In the genomic region with DNA sequence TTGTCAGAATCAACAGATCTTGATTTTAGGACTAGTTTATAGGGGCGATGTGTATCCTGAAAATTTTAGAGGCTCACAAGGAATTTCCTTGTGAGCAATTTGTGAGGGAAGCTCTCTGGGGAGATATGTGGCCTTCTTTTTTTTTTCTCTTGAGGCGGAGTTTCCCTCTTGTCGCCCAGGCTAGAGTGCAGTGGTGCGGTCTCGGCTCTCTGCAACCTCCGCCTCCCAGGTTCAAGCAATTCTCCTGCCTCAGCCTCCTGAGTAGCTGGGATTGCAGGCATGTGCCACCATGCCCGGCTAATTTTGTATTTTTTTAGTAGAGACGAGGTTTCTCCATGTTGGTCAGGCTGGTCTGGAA, we compare ENCODE assay signal across 8 cellular contexts. TPM values are rescaled to one million over a fixed set of nuclear protein-coding genes. Genes with fewer than 3 reads are reported as not detected.
DNase-seq lines count a peak whose midpoint lies in the region; ATAC-seq and TF ChIP-seq lines count a peak whose summit lies in the region.
"Not testable (repeated sequence)": the region's sequence is repeated elsewhere in the genome, so short reads cannot be mapped to it uniquely, and the experiment has no call there.

No MANE protein-coding gene starts in this region.

- in situ Hi-C loops in GM23248 (cut with MboI) = not testable (repeated sequence)

- H3K4me1 Mint-ChIP-seq in WTC11 = peaks cover 14% of the 10 kb centered on the region
- H3K4me1 Mint-ChIP-seq in activated naive CD8-positive, alpha-beta T cell (ENCODE audit: low read depth) = peaks cover 21% of the 10 kb centered on the region
- H3K4me1 Mint-ChIP-seq in endodermal cell = not testable (repeated sequence)

- H3K4me1 ChIP-seq in GM23248 (ENCODE audit: insufficient read depth); endodermal cell (ENCODE audit: control insufficient read depth, insufficient read depth, low read length); mesodermal cell (ENCODE audit: control insufficient read depth, insufficient read depth, low read length, poor library complexity, severe bottlenecking): not testable (repeated sequence)
- H3K4me1 ChIP-seq in smooth muscle cell (ENCODE audit: low read depth) = peaks cover 13% of the 10 kb centered on the region

- TF ChIP-seq POLR2A in NB4 (IDR thresholded peaks at IDR 0.05; ENCODE audit: extremely low read depth, insufficient read length) = not testable (repeated sequence)

- H4K20me1 ChIP-seq in GM23248 (ENCODE audit: insufficient read depth); smooth muscle cell (ENCODE audit: low read depth): not testable (repeated sequence)

- peak overlapping the region; percentile 90 for H3K4me2 ChIP-seq in GM23248 (ENCODE audit: unreplicated experiment)
- H3K4me2 ChIP-seq in smooth muscle cell = peak overlapping the region; percentile 92

- not testable (repeated sequence) for H3K27ac ChIP-seq in GM23248; endodermal cell (ENCODE audit: low read depth, low read length); mesodermal cell (ENCODE audit: low read depth, low read length, severe bottlenecking); smooth muscle cell (ENCODE audit: low read depth)

- peak overlapping the region; percentile 97 for H3K9ac ChIP-seq in GM23248
- H3K9ac ChIP-seq in endodermal cell (ENCODE audit: extremely low read depth, low read length, poor library complexity, severe bottlenecking); smooth muscle cell (ENCODE audit: low read depth): not testable (repeated sequence)

- H3K27me3 ChIP-seq in GM23248 (replicated peaks; ENCODE audit: insufficient read depth); endodermal cell (ENCODE audit: control insufficient read depth, insufficient read depth, low read length, poor library complexity, severe bottlenecking); smooth muscle cell (ENCODE audit: low read depth): not testable (repeated sequence)

- H2AFZ ChIP-seq in GM23248; smooth muscle cell (ENCODE audit: low read depth): not testable (repeated sequence)

- H3K9me3 ChIP-seq in GM23248 (ENCODE audit: low read depth); endodermal cell (ENCODE audit: control insufficient read depth, low read length); mesodermal cell (ENCODE audit: control insufficient read depth, low read length); smooth muscle cell (replicated peaks; ENCODE audit: low read depth): not testable (repeated sequence)

- peaks cover 56% of the 10 kb centered on the region for H3K79me2 ChIP-seq in GM23248 (ENCODE audit: insufficient read depth)
- H3K79me2 ChIP-seq in smooth muscle cell (ENCODE audit: low read depth) = peaks cover 47% of the 10 kb centered on the region

- H3K4me3 ChIP-seq in AG09309 (ENCODE audit: control insufficient read depth, low read depth, low read length) = peak overlapping the region; percentile 96
- peak overlapping the region; percentile 98 for H3K4me3 ChIP-seq in GM23248
- peak overlapping the region; percentile 80 for H3K4me3 ChIP-seq in NB4 (ENCODE audit: low read depth, low read length)
- H3K4me3 ChIP-seq in endodermal cell (ENCODE audit: low read length) = peak overlapping the region; percentile 98
- peak overlapping the region; percentile 95 for H3K4me3 ChIP-seq in mesodermal cell (ENCODE audit: extremely low read depth, insufficient read depth, low read length, poor library complexity, severe bottlenecking)
- peak overlapping the region; percentile 81 for H3K4me3 ChIP-seq in smooth muscle cell

- not testable (repeated sequence) for TF ChIP-seq CTCF in AG09309 (IDR thresholded peaks at IDR 0.05; ENCODE audit: control insufficient read depth, insufficient read depth, low read depth, low read length, missing control alignments); NB4 (IDR thresholded peaks at IDR 0.05; ENCODE audit: low read depth, low read length); WTC11 (IDR thresholded peaks at IDR 0.05); endodermal cell (conservative IDR thresholded peaks at IDR 0.05); smooth muscle cell (IDR thresholded peaks at IDR 0.05; ENCODE audit: borderline replicate concordance, insufficient read depth, poor library complexity, severe bottlenecking)

- whole genome bisulfite sequencing in GM23248 (ENCODE audit: low coverage in 1 of 2, low lambda C conversion rate in 2 of 2, missing lambda C conversion rate in 2 of 2), 2 experiments = 59 to 68% methylated on average over 8 of the region's 8 CpGs
- WGBS in endodermal cell (ENCODE audit: insufficient coverage in 1 of 2, insufficient read length in 1 of 2), 2 experiments = 93 to 100% methylated on average over 3 to 8 of the region's 8 CpGs
- 89 to 99% methylated on average over 5 to 7 of the region's 8 CpGs for WGBS in mesodermal cell (ENCODE audit: insufficient coverage in 2 of 2), 2 experiments
- 91% methylated on average over 8 of the region's 8 CpGs for WGBS in smooth muscle cell (ENCODE audit: low lambda C conversion rate)

- H3F3A ChIP-seq in GM23248 (ENCODE audit: insufficient read depth); smooth muscle cell (ENCODE audit: low read depth): not testable (repeated sequence)

- POLR2A ChIA-PET in WTC11 (lab: Charles Lee) = interaction anchor here (0.6 to 1.9 kb wide), 2 partner anchors 11 to 93 kb away, joined by 3 to 5 read pairs; no protein-coding TSS in a partner anchor

- not testable (repeated sequence) for ATAC-seq in WTC11

- not testable (repeated sequence) for H3K27me3 Mint-ChIP-seq in WTC11 (ENCODE audit: low read depth); activated naive CD8-positive, alpha-beta T cell; endodermal cell (ENCODE audit: insufficient read depth)

- H3K36me3 Mint-ChIP-seq in WTC11 (peaks cover 30% of the 10 kb centered on the region), endodermal cell (ENCODE audit: low read depth) (peaks cover 27% of the 10 kb centered on the region)
- H3K36me3 Mint-ChIP-seq in activated naive CD8-positive, alpha-beta T cell = not testable (repeated sequence)

- H3K9me3 Mint-ChIP-seq in WTC11; activated naive CD8-positive, alpha-beta T cell (ENCODE audit: low read depth); endodermal cell: not testable (repeated sequence)

- H3K9me2 ChIP-seq in GM23248 (ENCODE audit: insufficient read depth) = not testable (repeated sequence)

- H3K4me3 Mint-ChIP-seq in WTC11 (peak overlapping the region; percentile 92), endodermal cell (peak overlapping the region; percentile 94)
- peak overlapping the region; percentile 99 for H3K4me3 Mint-ChIP-seq in activated naive CD8-positive, alpha-beta T cell

- H3K27ac Mint-ChIP-seq in WTC11 (peak overlapping the region; percentile 19; the same call in 1 of the 2 replicates), endodermal cell (peak overlapping the region; percentile 75)
- H3K27ac Mint-ChIP-seq in activated naive CD8-positive, alpha-beta T cell = peak overlapping the region; percentile 99

- not testable (repeated sequence) for DNase-seq in AG09309 (ENCODE audit: low read depth); GM23248; NB4 (ENCODE audit: low read depth); WTC11 (ENCODE audit: low spot score); endodermal cell; smooth muscle cell (lab: John Stamatoyannopoulos, UW; ENCODE audit: unreplicated experiment)

- CTCF ChIA-PET in WTC11 (lab: Charles Lee) = interaction anchor here (0.6 to 2.6 kb wide), 3 partner anchors 33 to 93 kb away, joined by 4 to 23 read pairs (median 11); no protein-coding TSS in a partner anchor

- H3K36me3 ChIP-seq in GM23248 (ENCODE audit: low read depth) = peaks cover 20% of the 10 kb centered on the region
- peaks cover 33% of the 10 kb centered on the region for H3K36me3 ChIP-seq in endodermal cell (ENCODE audit: control insufficient read depth, insufficient read depth, low read length)
- H3K36me3 ChIP-seq in mesodermal cell (ENCODE audit: control insufficient read depth, insufficient read depth, low read length) = peaks cover 37% of the 10 kb centered on the region
- H3K36me3 ChIP-seq in smooth muscle cell (ENCODE audit: low read depth) = not testable (repeated sequence)

RNA-seq across cellular contexts. Expression of a gene that starts 1.6 kb away (rescaled TPM):
- 13.4 and 26.2 TPM in 2 replicates for total RNA-seq in GM23248 (2014; rRNA removed; shearing (Covaris generic))
- 31.4 and 44.0 TPM in 2 replicates for polyA plus RNA-seq in GM23248 (2016; fragmentation: Nextera tagmentation; extraction: Ambion mirVana)
- 89.7 to 109 TPM (median 95.1 TPM) in 3 replicates for total RNA-seq in WTC11 (2021)
- total RNA-seq in endodermal cell = 100 to 1,000 TPM; 105 to 117 TPM
- polyA plus RNA-seq in endodermal cell (2013, experiment 1 of 2) = 61.6 TPM
- polyA plus RNA-seq in endodermal cell (2013, experiment 2 of 2) = 57.0 TPM
- 56.8 TPM for polyA plus RNA-seq in mesodermal cell (2013, experiment 1 of 2)
- polyA plus RNA-seq in mesodermal cell (2013, experiment 2 of 2) = 51.3 TPM
- 24.0 and 29.2 TPM in 2 replicates for total RNA-seq in smooth muscle cell
- 43.2 and 48.0 TPM in 2 replicates for polyA plus RNA-seq in smooth muscle cell

RNA-seq across cellular contexts. Expression of a gene that starts 24.3 kb away (rescaled TPM):
- 70.8 and 86.5 TPM in 2 replicates for total RNA-seq in GM23248 (2014; rRNA removed; shearing (Covaris generic))
- polyA plus RNA-seq in GM23248 (2016; fragmentation: Nextera tagmentation; extraction: Ambion mirVana) (465 and 472 TPM in 2 replicates), smooth muscle cell (416 and 419 TPM in 2 replicates)
- total RNA-seq in WTC11 (2021) (650 to 764 TPM (median 757 TPM) in 3 replicates), endodermal cell (100 to 1,000 TPM; 586 to 714 TPM), smooth muscle cell (104 and 111 TPM in 2 replicates)
- polyA plus RNA-seq in endodermal cell (2013, experiment 1 of 2) = 640 TPM
- 584 TPM for polyA plus RNA-seq in endodermal cell (2013, experiment 2 of 2)
- 545 TPM for polyA plus RNA-seq in mesodermal cell (2013, experiment 1 of 2)
- polyA plus RNA-seq in mesodermal cell (2013, experiment 2 of 2) = 540 TPM

RNA-seq across cellular contexts. Expression of a gene that starts 52.7 kb away (rescaled TPM):
- 54.0 and 59.8 TPM in 2 replicates for total RNA-seq in GM23248 (2014; rRNA removed; shearing (Covaris generic))
- polyA plus RNA-seq in GM23248 (2016; fragmentation: Nextera tagmentation; extraction: Ambion mirVana) = 199 TPM in 2 replicates
- total RNA-seq in WTC11 (2021) = 289 to 341 TPM (median 300 TPM) in 3 replicates
- 100 to 1,000 TPM; 148 to 156 TPM for total RNA-seq in endodermal cell
- polyA plus RNA-seq in endodermal cell (2013, experiment 1 of 2) = 352 TPM
- 339 TPM for polyA plus RNA-seq in endodermal cell (2013, experiment 2 of 2)
- polyA plus RNA-seq in mesodermal cell (2013, experiment 1 of 2) = 232 TPM
- 214 TPM for polyA plus RNA-seq in mesodermal cell (2013, experiment 2 of 2)
- total RNA-seq in smooth muscle cell = 103 and 141 TPM in 2 replicates
- 240 and 288 TPM in 2 replicates for polyA plus RNA-seq in smooth muscle cell

RNA-seq across cellular contexts. Expression of a gene that starts 54.4 kb away (rescaled TPM):
- total RNA-seq in GM23248 (2014; rRNA removed; shearing (Covaris generic)) = 5.9 and 12.1 TPM in 2 replicates
- polyA plus RNA-seq in GM23248 (2016; fragmentation: Nextera tagmentation; extraction: Ambion mirVana) (15.2 and 16.0 TPM in 2 replicates), smooth muscle cell (23.7 and 23.9 TPM in 2 replicates)
- total RNA-seq in WTC11 (2021) (54.5 to 66.9 TPM (median 62.7 TPM) in 3 replicates), endodermal cell (10 to 100 TPM; 64.9 to 73.2 TPM), smooth muscle cell (16.1 and 20.5 TPM in 2 replicates)
- polyA plus RNA-seq in endodermal cell (2013, experiment 1 of 2) = 53.1 TPM
- polyA plus RNA-seq in endodermal cell (2013, experiment 2 of 2) = 41.4 TPM
- 26.9 TPM for polyA plus RNA-seq in mesodermal cell (2013, experiment 1 of 2)
- polyA plus RNA-seq in mesodermal cell (2013, experiment 2 of 2) = 22.3 TPM

RNA-seq across cellular contexts. Expression of a gene that starts 54.6 kb away (rescaled TPM):
- 34.8 and 41.6 TPM in 2 replicates for total RNA-seq in GM23248 (2014; rRNA removed; shearing (Covaris generic))
- polyA plus RNA-seq in GM23248 (2016; fragmentation: Nextera tagmentation; extraction: Ambion mirVana) = 87.6 and 87.8 TPM in 2 replicates
- total RNA-seq in WTC11 (2021) = 85.8 to 94.7 TPM (median 87.5 TPM) in 3 replicates
- total RNA-seq in endodermal cell = 10 to 100 TPM; 81.0 to 82.5 TPM
- 93.0 TPM for polyA plus RNA-seq in endodermal cell (2013, experiment 1 of 2)
- polyA plus RNA-seq in endodermal cell (2013, experiment 2 of 2) = 81.6 TPM
- polyA plus RNA-seq in mesodermal cell (2013, experiment 1 of 2) = 89.9 TPM
- polyA plus RNA-seq in mesodermal cell (2013, experiment 2 of 2) = 91.4 TPM
- 35.1 and 37.6 TPM in 2 replicates for total RNA-seq in smooth muscle cell
- polyA plus RNA-seq in smooth muscle cell = 97.2 and 111 TPM in 2 replicates

Comparison
In these comparisons a context has a peak if more than half of its experiments do, and no peak if none do; other contexts are left out.
1. H3K27ac Mint-ChIP-seq: peak in every context shown above with its lines; median percentile 99 in activated naive CD8-positive, alpha-beta T cell; 75 in endodermal cell; 19 in WTC11.